In genomic region chr21:45169001-45169400, GRCh38 we compare ENCODE assay signal across 19 cellular contexts.
DNase-seq lines count a peak whose midpoint lies in the region; ATAC-seq and TF ChIP-seq lines count a peak whose summit lies in the region.
"Had no signal": no experiment of that assay in that cellular context is flagged by ENCODE, and none has a peak within 500 bp of the region (broad histone marks: within the 10 kb centered on the region; RNA-seq: fewer than 3 reads in every experiment).

No MANE protein-coding gene starts in this region.

- H3K4me3 ChIP-seq in tibial artery, result no peak overlapping the region
- H3K4me3 ChIP-seq: hepatocyte, right lobe of liver, suprapubic skin had no signal

- H3K36me3 Mint-ChIP-seq in natural killer cell, result no peaks in the 10 kb centered on the region
- H3K36me3 Mint-ChIP-seq in natural killer cell treated with Interleukin-12 subunit alpha and Interleukin-12 subunit beta and Interleukin-15 and Interleukin-18, amount 100 ng/mL, for 72 hours, result no peaks in the 10 kb centered on the region
- no peaks in the 10 kb centered on the region for H3K36me3 Mint-ChIP-seq in WTC11
- H3K36me3 Mint-ChIP-seq: activated naive CD4-positive, alpha-beta T cell treated with anti-CD3 and anti-CD28 coated beads, Interleukin-2, amount 50 U/mL, for 72 hours had no signal

- no peak for DNase-seq in natural killer cell
- no peak for DNase-seq in natural killer cell treated with Interleukin-12 subunit alpha and Interleukin-12 subunit beta and Interleukin-15 and Interleukin-18, amount 100 ng/mL, for 72 hours (ENCODE audit: low spot score)
- no peak for DNase-seq in WTC11 (ENCODE audit: low spot score)
- peak; percentile 59 for DNase-seq in myocyte (ENCODE audit: low read depth)
- DNase-seq in tibial artery, result no peak
- DNase-seq in kidney glomerular epithelial cell (lab: John Stamatoyannopoulos, UW), result no peak
- DNase-seq: activated CD4-positive, CD25-positive, alpha-beta regulatory T cell treated with anti-CD3 and anti-CD28 coated beads, Interleukin-2, amount 50 U/mL, for 72 hours; activated T-cell treated with anti-CD3 and anti-CD28 coated beads, Interleukin-2, amount 50 U/mL, for 24 hours; effector CD8-positive, alpha-beta T cell; kidney; NCI-H1694 treated with DMSO at 0.1 percent for 48 hours; right lobe of liver had no signal

- ATAC-seq in natural killer cell, result peak; percentile 29 to 64 (median 32)
- ATAC-seq in natural killer cell treated with Interleukin-12 subunit alpha and Interleukin-12 subunit beta and Interleukin-15 and Interleukin-18, amount 100 ng/mL, for 72 hours, result no peak
- ATAC-seq in WTC11, result no peak
- no peak for ATAC-seq in GM19455 (IDR thresholded peaks at IDR 0.05; ENCODE audit: unreplicated experiment)
- no peak for ATAC-seq in HG02840 (IDR thresholded peaks at IDR 0.05; ENCODE audit: low FRiP score, unreplicated experiment)
- ATAC-seq: activated naive CD4-positive, alpha-beta T cell treated with anti-CD3 and anti-CD28 coated beads, Interleukin-2, amount 50 U/mL, for 72 hours; right lobe of liver had no signal

- peaks cover 17 to 19% of the 10 kb centered on the region in 2 donors for H3K4me1 Mint-ChIP-seq in natural killer cell
- H3K4me1 Mint-ChIP-seq in natural killer cell treated with Interleukin-12 subunit alpha and Interleukin-12 subunit beta and Interleukin-15 and Interleukin-18, amount 100 ng/mL, for 72 hours (ENCODE audit: low read depth in 2 of 2), result peaks cover 15 to 17% of the 10 kb centered on the region in 2 donors
- H3K4me1 Mint-ChIP-seq in WTC11, result no peaks in the 10 kb centered on the region

- TF ChIP-seq CTCF in natural killer cell (IDR thresholded peaks at IDR 0.05) (no peak), WTC11 (IDR thresholded peaks at IDR 0.05) (no peak), tibial artery (IDR thresholded peaks at IDR 0.05) (no peak)

- peak overlapping the region; percentile 28 to 65 for H3K27ac ChIP-seq in tibial artery
- H3K27ac ChIP-seq: hepatocyte, neutrophil, right lobe of liver, suprapubic skin had no signal

- H3K9me3 ChIP-seq in tibial artery, result no peaks in the 10 kb centered on the region
- H3K9me3 ChIP-seq: neutrophil, right lobe of liver, suprapubic skin had no signal

- H3K27ac Mint-ChIP-seq in natural killer cell, result peak overlapping the region in 1 of 2 donors; percentile 49
- H3K27ac Mint-ChIP-seq in natural killer cell treated with Interleukin-12 subunit alpha and Interleukin-12 subunit beta and Interleukin-15 and Interleukin-18, amount 100 ng/mL, for 72 hours, result no peak overlapping the region
- H3K27ac Mint-ChIP-seq in WTC11, result no peak overlapping the region
- H3K27ac Mint-ChIP-seq: activated naive CD4-positive, alpha-beta T cell treated with anti-CD3 and anti-CD28 coated beads, Interleukin-2, amount 50 U/mL, for 72 hours; activated T-cell treated with anti-CD3 and anti-CD28 coated beads, Interleukin-2, amount 50 U/mL, for 24 hours; memory B cell had no signal

- POLR2A ChIA-PET in WTC11 (lab: Charles Lee), result no interaction called here

- intact Hi-C loops in natural killer cell (cut with micrococcal nuclease), result no loop called here
- intact Hi-C loops in tibial artery (cut with DNase I; ENCODE audit: low total_unique reads), result loop anchor here (10.0 kb wide), 2 partner anchors 66 to 106 kb away; no protein-coding TSS in a partner anchor

- no peaks in the 10 kb centered on the region for H3K27me3 ChIP-seq in tibial artery
- H3K27me3 ChIP-seq: hepatocyte, neutrophil, right lobe of liver, suprapubic skin had no signal

- H3K27me3 Mint-ChIP-seq in natural killer cell (ENCODE audit: low read depth in 2 of 2) (no peaks in the 10 kb centered on the region), WTC11 (ENCODE audit: low read depth) (no peaks in the 10 kb centered on the region)
- H3K27me3 Mint-ChIP-seq in natural killer cell treated with Interleukin-12 subunit alpha and Interleukin-12 subunit beta and Interleukin-15 and Interleukin-18, amount 100 ng/mL, for 72 hours, result no peaks in the 10 kb centered on the region
- H3K27me3 Mint-ChIP-seq: activated T-cell treated with anti-CD3 and anti-CD28 coated beads, Interleukin-2, amount 50 U/mL, for 24 hours had no signal

- H3K4me3 Mint-ChIP-seq in natural killer cell, result no peak overlapping the region
- no peak overlapping the region for H3K4me3 Mint-ChIP-seq in natural killer cell treated with Interleukin-12 subunit alpha and Interleukin-12 subunit beta and Interleukin-15 and Interleukin-18, amount 100 ng/mL, for 72 hours
- H3K4me3 Mint-ChIP-seq in WTC11, result no peak overlapping the region
- H3K4me3 Mint-ChIP-seq: activated T-cell treated with anti-CD3 and anti-CD28 coated beads, Interleukin-2, amount 50 U/mL, for 24 hours; memory B cell had no signal

- peaks cover 9 to 18% (median 14%) of the 10 kb centered on the region in 3 donors for H3K36me3 ChIP-seq in tibial artery
- H3K36me3 ChIP-seq: neutrophil, right lobe of liver had no signal

- CTCF ChIA-PET in WTC11 (lab: Charles Lee), result interaction anchor here (0.7 to 2.9 kb wide), 4 partner anchors 29 to 271 kb away, joined by 3 to 13 read pairs (median 8); no protein-coding TSS in a partner anchor

- H3K4me1 ChIP-seq in tibial artery, result peaks cover 0 to 73% (median 46%) of the 10 kb centered on the region in 4 donors

- H3K9me3 Mint-ChIP-seq in natural killer cell, result no peaks in the 10 kb centered on the region
- H3K9me3 Mint-ChIP-seq in natural killer cell treated with Interleukin-12 subunit alpha and Interleukin-12 subunit beta and Interleukin-15 and Interleukin-18, amount 100 ng/mL, for 72 hours, result no peaks in the 10 kb centered on the region
- no peaks in the 10 kb centered on the region for H3K9me3 Mint-ChIP-seq in WTC11
- H3K9me3 Mint-ChIP-seq: activated naive CD4-positive, alpha-beta T cell treated with anti-CD3 and anti-CD28 coated beads, Interleukin-2, amount 50 U/mL, for 72 hours; activated T-cell treated with anti-CD3 and anti-CD28 coated beads, Interleukin-2, amount 50 U/mL, for 24 hours; memory B cell had no signal

TF ChIP-seq in WTC11, 78 proteins besides CTCF, POLR2A, EP300 and RAD21:
- TF ChIP-seq ZNF423 (CRISPR knock-in tag; IDR thresholded peaks at IDR 0.05) (peak; percentile 41; the same call in 1 of the 2 replicates), SMAD3 (CRISPR knock-in tag; IDR thresholded peaks at IDR 0.05; ENCODE audit: borderline replicate concordance) (no peak)

Comparison
In these comparisons a context has a peak if more than half of its experiments do, and no peak if none do; other contexts are left out.
1. ATAC-seq: peak in natural killer cell (3 of 3); none in natural killer cell treated with Interleukin-12 subunit alpha and Interleukin-12 subunit beta and Interleukin-15 and Interleukin-18, amount 100 ng/mL, for 72 hours (0 of 2), WTC11 (single experiment), GM19455 (single experiment) and HG02840 (single experiment).